Comparison of ENCODE assay signal across 33 cellular contexts in the genomic region with DNA sequence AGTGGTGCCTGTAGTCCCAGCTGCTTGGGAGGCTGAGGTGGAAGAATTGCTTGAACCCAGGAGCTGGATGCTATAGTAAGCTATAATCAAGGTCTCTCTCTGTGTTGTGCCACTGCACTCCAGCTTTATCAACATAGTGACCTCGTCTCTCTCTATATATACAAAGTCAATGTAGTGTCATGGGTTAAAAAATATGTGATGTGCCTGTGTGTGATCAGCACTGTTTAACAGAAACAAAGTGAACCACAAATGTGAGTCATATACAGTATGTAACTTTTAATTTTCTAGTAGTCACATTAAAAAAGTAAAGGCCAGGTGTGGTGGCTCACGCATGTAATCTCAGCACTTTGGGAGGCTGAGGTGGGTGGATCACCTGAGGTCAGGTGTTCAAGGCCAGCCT. TPM values are rescaled to one million over a fixed set of nuclear protein-coding genes. Genes with fewer than 3 reads are reported as not detected.
DNase-seq lines count a peak whose midpoint lies in the region; ATAC-seq, FAIRE-seq and TF ChIP-seq lines count a peak whose summit lies in the region.
"Had no signal": no experiment of that assay in that cellular context is flagged by ENCODE, and none has a peak within 500 bp of the region (broad histone marks: within the 10 kb centered on the region; RNA-seq: fewer than 3 reads in every experiment).

No MANE protein-coding gene starts in this region.

- peak; percentile 54 for FAIRE-seq in A549 (lab: Jason Lieb, UNC)
- FAIRE-seq: frontal cortex, GM12878 had no signal

- H3K27ac ChIP-seq in A549 = peak overlapping the region in 1 of 2 experiments; percentile 14; a peak in 1 of 6 replicates
- peak overlapping the region; percentile 42; the same call in 1 of the 2 replicates for H3K27ac ChIP-seq in GM23248
- peak overlapping the region; percentile 27 for H3K27ac ChIP-seq in RWPE2 (ENCODE audit: poor library complexity, severe bottlenecking)
- H3K27ac ChIP-seq in SJCRH30 = no peak overlapping the region
- H3K27ac ChIP-seq: C4-2B, cardiac muscle cell, coronary artery, ovary, RWPE1 had no signal

- peaks cover 12% of the 10 kb centered on the region for H3K9me3 ChIP-seq in A549
- no peaks in the 10 kb centered on the region for H3K9me3 ChIP-seq in GM23248 (ENCODE audit: low read depth)
- peaks cover 3% of the 10 kb centered on the region for H3K9me3 ChIP-seq in RWPE2 (ENCODE audit: severe bottlenecking)
- peaks cover 4% of the 10 kb centered on the region; the same call in 1 of the 2 replicates for H3K9me3 ChIP-seq in SJCRH30 (replicated peaks)
- H3K9me3 ChIP-seq: ovary had no signal

- no peak for TF ChIP-seq POLR2A in A549 (IDR thresholded peaks at IDR 0.05; ENCODE audit: low read length)

- no peaks in the 10 kb centered on the region for H3K79me2 ChIP-seq in GM23248 (ENCODE audit: insufficient read depth)

- H2AFZ ChIP-seq in GM23248 = no peak overlapping the region

- 71% methylated on average over 2 of the region's 2 CpGs for WGBS in A549 (ENCODE audit: missing lambda C conversion rate)
- 81 to 91% methylated on average over 2 of the region's 2 CpGs for WGBS in GM23248 (ENCODE audit: low coverage in 1 of 2, low lambda C conversion rate in 2 of 2, missing lambda C conversion rate in 2 of 2), 2 experiments

- TF ChIP-seq EP300 in A549 (IDR thresholded peaks at IDR 0.05) = no peak

- H3K9me2 ChIP-seq in GM23248 (ENCODE audit: insufficient read depth) = no peaks in the 10 kb centered on the region
- H3K9me2 ChIP-seq: SK-N-SH had no signal

- H3K4me1 ChIP-seq in A549 (peaks cover 16% of the 10 kb centered on the region; the same call in 2 of the 3 replicates), GM23248 (ENCODE audit: insufficient read depth) (peaks cover 9% of the 10 kb centered on the region), RWPE2 (ENCODE audit: insufficient read depth, poor library complexity, severe bottlenecking) (peaks cover 7% of the 10 kb centered on the region), SJCRH30 (peaks cover 3% of the 10 kb centered on the region)
- H3K4me1 ChIP-seq: Caco-2 had no signal

- CTCF ChIA-PET in A549 (lab: Yijun Ruan, JAX) = interaction anchor here (1.0 to 4.3 kb wide), 8 partner anchors 8 to 86 kb away, joined by 3 to 25 read pairs (median 4); no protein-coding TSS in a partner anchor

- no peak overlapping the region for H3K9ac ChIP-seq in GM23248
- H3K9ac ChIP-seq: SK-N-SH had no signal

- ATAC-seq in A549 (peak; percentile 37 to 40; a peak in 2 of 6 replicates), RWPE2 (ENCODE audit: low read depth) (0 out of 3 replicates have a peak, but pooled peaks have one; percentile 18), HG03095 (IDR thresholded peaks at IDR 0.05; ENCODE audit: unreplicated experiment) (no peak), GM19351 (IDR thresholded peaks at IDR 0.05; ENCODE audit: unreplicated experiment) (no peak)
- ATAC-seq: GM12878, T-helper 17 cell had no signal

- H3K36me3 ChIP-seq in GM23248 (ENCODE audit: low read depth) (no peaks in the 10 kb centered on the region), RWPE2 (ENCODE audit: low read depth) (no peaks in the 10 kb centered on the region), SJCRH30 (no peaks in the 10 kb centered on the region)
- H3K36me3 ChIP-seq: cardiac muscle cell, ovary had no signal

- no peak for TF ChIP-seq RAD21 in A549 (conservative IDR thresholded peaks at IDR 0.05 in 1 of 2, IDR thresholded peaks at IDR 0.05 in 1 of 2)

- no peaks in the 10 kb centered on the region for H3K27me3 ChIP-seq in GM23248 (replicated peaks; ENCODE audit: insufficient read depth)
- H3K27me3 ChIP-seq in RWPE2 (ENCODE audit: insufficient read depth, poor library complexity, severe bottlenecking) = no peaks in the 10 kb centered on the region
- H3K27me3 ChIP-seq in SJCRH30 = no peaks in the 10 kb centered on the region
- H3K27me3 ChIP-seq: cardiac muscle cell, ovary had no signal

- POLR2A ChIA-PET in A549 (lab: Yijun Ruan, JAX) = interaction anchor here (0.6 kb wide), 1 partner anchor 100 kb away, joined by 5 read pairs; no protein-coding TSS in a partner anchor

- no peak overlapping the region for H3K4me3 ChIP-seq in A549
- no peak overlapping the region for H3K4me3 ChIP-seq in GM23248
- H3K4me3 ChIP-seq in RWPE2 (ENCODE audit: severe bottlenecking) = no peak overlapping the region
- H3K4me3 ChIP-seq in SJCRH30 = no peak overlapping the region
- H3K4me3 ChIP-seq: cardiac muscle cell, coronary artery, GM12878, lung, ovary, smooth muscle cell had no signal

- in situ Hi-C loops in GM23248 (cut with MboI) = no loop called here

- H3F3A ChIP-seq in GM23248 (ENCODE audit: insufficient read depth) = peaks cover 21% of the 10 kb centered on the region

- TF ChIP-seq CTCF in A549 (IDR thresholded peaks at IDR 0.05) (no peak), RWPE2 (IDR thresholded peaks at IDR 0.05; ENCODE audit: poor library complexity, severe bottlenecking) (no peak)

- DNase-seq in A549 (ENCODE audit: low read depth in 1 of 2, low spot score in 1 of 2) (no peak), GM23248 (peak; percentile 28), RWPE2 (ENCODE audit: low spot score) (no peak), kidney tubule cell (ENCODE audit: low spot score) (peak; percentile 62), SJCRH30 (no peak)
- DNase-seq: activated CD4-positive, alpha-beta T cell treated with anti-CD3 and anti-CD28 coated beads for 1 hour; activated naive CD4-positive, alpha-beta T cell treated with anti-CD3 and anti-CD28 coated beads, Interleukin-2, amount 50 U/mL, for 16 hours; anterior cingulate cortex; Caco-2; DND-41; effector memory CD4-positive, alpha-beta T cell; KG1; NCI-H1436 treated with DMSO at 0.1 percent for 48 hours; NCI-H2107; NCI-H774; nephron progenitor cell; ovary; retina; SK-N-SH; stimulated activated CD4-positive, alpha-beta T cell treated with anti-CD3 and anti-CD28 coated beads, Interleukin-1b, Interleukin-23, amount 100 ng/mL, for 48 hours; stimulated activated CD8-positive, alpha-beta memory T cell treated with anti-CD3 and anti-CD28 coated beads, Interleukin-4, amount 100 ng/mL, for 48 hours; T-helper 17 cell; trophoblast cell had no signal

- H3K4me2 ChIP-seq in A549 (no peak overlapping the region), GM23248 (ENCODE audit: unreplicated experiment) (no peak overlapping the region)
- H3K4me2 ChIP-seq: SK-N-SH, smooth muscle cell had no signal

- H4K20me1 ChIP-seq in GM23248 (ENCODE audit: insufficient read depth) = no peaks in the 10 kb centered on the region

TF ChIP-seq in A549, 52 proteins besides CTCF, POLR2A, EP300 and RAD21 (continues in another document):
- TF ChIP-seq HOXA7 (CRISPR knock-in tag; IDR thresholded peaks at IDR 0.05) (no peak), HOXB13 (CRISPR knock-in tag; IDR thresholded peaks at IDR 0.05; ENCODE audit: low read depth) (no peak), ATOH8 (CRISPR knock-in tag; IDR thresholded peaks at IDR 0.05; ENCODE audit: low read depth) (no peak), ZC3H11A (IDR thresholded peaks at IDR 0.05) (no peak), TP53 (CRISPR knock-in tag; IDR thresholded peaks at IDR 0.05) (no peak), CBX2 (IDR thresholded peaks at IDR 0.05; ENCODE audit: borderline replicate concordance, low read depth) (no peak), EHMT2 (IDR thresholded peaks at IDR 0.05; ENCODE audit: low read depth) (no peak), PHF8 (IDR thresholded peaks at IDR 0.05; ENCODE audit: borderline replicate concordance, low read depth) (no peak), CHD4 (IDR thresholded peaks at IDR 0.05; ENCODE audit: borderline replicate concordance) (no peak), REST (IDR thresholded peaks at IDR 0.05) (no peak), KDM1A (IDR thresholded peaks at IDR 0.05; ENCODE audit: low read depth) (no peak), CBX8 (IDR thresholded peaks at IDR 0.05) (no peak)

RNA-seq across cellular contexts. Expression of gene SMOX, which starts 47.9 kb away (rescaled TPM):
- polyA plus RNA-seq in A549 (2011; rRNA removed) (67.4 and 111 TPM in 2 replicates), A549 (2017; fragmentation: RNase III; extraction: RNeasy Plus Mini Kit Qiagen cat#74134 plus additional on column Dnase treatment) (118 to 139 TPM (median 131 TPM) in 3 replicates), GM23248 (2016; fragmentation: Nextera tagmentation; extraction: Ambion mirVana) (19.3 and 21.6 TPM in 2 replicates)
- 143 and 175 TPM in 2 replicates for polyA plus RNA-seq in A549 (2012; cell fraction: cytosol; rRNA removed)
- polyA plus RNA-seq in A549 (2012; cell fraction: nucleus; rRNA removed) = 251 and 331 TPM in 2 replicates
- 35.4 and 69.5 TPM in 2 replicates for polyA minus RNA-seq in A549 (2011; rRNA and poly(A)+ RNA removed)
- total RNA-seq in GM23248 (2014; rRNA removed; shearing (Covaris generic)) = 16.8 and 18.5 TPM in 2 replicates
- total RNA-seq in SJCRH30 (2014; rRNA removed; shearing (Covaris generic)) = 12.7 and 15.9 TPM in 2 replicates

Comparison
In these comparisons a context has a peak if more than half of its experiments do, and no peak if none do; other contexts are left out.
1. ATAC-seq: peak in A549 (2 of 2) and RWPE2 (single experiment); none in HG03095 (single experiment) and GM19351 (single experiment).
2. DNase-seq: peak in GM23248 (single experiment) and kidney tubule cell (single experiment); none in A549 (0 of 2), RWPE2 (single experiment) and SJCRH30 (0 of 2).